In genomic region chr16:9602201-9602600, GRCh38 we compare ENCODE assay signal across 19 cellular contexts.
DNase-seq lines count a peak whose midpoint lies in the region; ATAC-seq lines count a peak whose summit lies in the region.
"Had no signal": no experiment of that assay in that cellular context is flagged by ENCODE, and none has a peak within 500 bp of the region (broad histone marks: within the 10 kb centered on the region; RNA-seq: fewer than 3 reads in every experiment).

No MANE protein-coding gene starts in this region.

- no peaks in the 10 kb centered on the region for H3K27me3 ChIP-seq in mesendoderm (ENCODE audit: insufficient read depth, low read length, poor library complexity)
- H3K27me3 ChIP-seq: BLaER1 treated with 17β-estradiol and CSF1 and Interleukin-3, amounts not matched to agents 10 nM and 100 nM had no signal

- no peak overlapping the region for H2BK120ac ChIP-seq in mesendoderm (ENCODE audit: low read depth, low read length)

- H3K18ac ChIP-seq in mesendoderm (ENCODE audit: low read length): no peak overlapping the region

- no peak overlapping the region for H3K4ac ChIP-seq in mesendoderm (ENCODE audit: low read depth, low read length)

- H4K8ac ChIP-seq in mesendoderm (ENCODE audit: low read depth, low read length): no peak overlapping the region

- H3K4me3 ChIP-seq in mesendoderm (ENCODE audit: low read length): no peak overlapping the region
- H3K4me3 ChIP-seq: A549; BLaER1 treated with 17β-estradiol and CSF1 and Interleukin-3, amounts not matched to agents 10 nM and 100 nM had no signal

- DNase-seq in Ammon's horn (ENCODE audit: low spot score) (peak; percentile 5), foreskin melanocyte (peak; percentile 76), mesendoderm (peak; percentile 62), putamen (ENCODE audit: low spot score) (peak; percentile 9), cerebellar cortex (ENCODE audit: low spot score) (no peak)
- DNase-seq: Calu3; CD8-positive, alpha-beta T cell; DMS79 treated with DMSO at 0.1 percent for 48 hours; GF-D8; GOT3; H7; HFFc6 had no signal

- no peak overlapping the region for H3K4me2 ChIP-seq in mesendoderm (ENCODE audit: low read length)
- H3K4me2 ChIP-seq: A549 had no signal

- no peak overlapping the region for H3K27ac ChIP-seq in mesendoderm (ENCODE audit: low read depth, low read length)
- H3K27ac ChIP-seq: 22Rv1; A549; BLaER1 treated with 17β-estradiol and CSF1 and Interleukin-3, amounts not matched to agents 10 nM and 100 nM had no signal

- ATAC-seq in HG03354 (IDR thresholded peaks at IDR 0.05; ENCODE audit: poor library complexity, severe bottlenecking, unreplicated experiment) (no peak), HG02840 (IDR thresholded peaks at IDR 0.05; ENCODE audit: low FRiP score, unreplicated experiment) (no peak)
- ATAC-seq: A549; CD8-positive, alpha-beta T cell; HCT116; HepG2 had no signal

- no peak overlapping the region for H2AK5ac ChIP-seq in mesendoderm (ENCODE audit: low read length)

- no peak overlapping the region for H2BK15ac ChIP-seq in mesendoderm (replicated peaks; ENCODE audit: low read depth)

- H3K56ac ChIP-seq in mesendoderm (ENCODE audit: low read length): no peak overlapping the region

- WGBS in mesendoderm (ENCODE audit: extremely low coverage, insufficient coverage, low lambda C conversion rate): no CpG with 5 or more reads among the region's 3 CpGs

- no peak overlapping the region for H2BK5ac ChIP-seq in mesendoderm (ENCODE audit: low read length)

- H3K23ac ChIP-seq in mesendoderm (ENCODE audit: low read length): no peak overlapping the region

- H3K36me3 ChIP-seq in mesendoderm (ENCODE audit: control insufficient read depth, insufficient read depth, low read length): no peaks in the 10 kb centered on the region
- H3K36me3 ChIP-seq: BLaER1 treated with 17β-estradiol and CSF1 and Interleukin-3, amounts not matched to agents 10 nM and 100 nM had no signal

- no peaks in the 10 kb centered on the region for H3K79me2 ChIP-seq in mesendoderm (ENCODE audit: control insufficient read depth, insufficient read depth, low read length)

- no peak overlapping the region for H3K9ac ChIP-seq in mesendoderm (ENCODE audit: low read length)
- H3K9ac ChIP-seq: BLaER1 treated with 17β-estradiol and CSF1 and Interleukin-3, amounts not matched to agents 10 nM and 100 nM had no signal

- H3K79me1 ChIP-seq in mesendoderm (ENCODE audit: low read length): no peaks in the 10 kb centered on the region

- no peaks in the 10 kb centered on the region for H3K4me1 ChIP-seq in mesendoderm (ENCODE audit: control insufficient read depth, low read depth, low read length)
- H3K4me1 ChIP-seq: A549 had no signal

- no peak overlapping the region for H4K5ac ChIP-seq in mesendoderm (ENCODE audit: low read length)
